2 cellular contexts compared by ENCODE assay signal in genomic region chr20:34190262-34190661, GRCh38.
TF ChIP-seq lines count a peak whose summit lies in the region.

No MANE protein-coding gene starts in this region.

TF ChIP-seq in HCT116, 20 proteins besides CTCF, POLR2A, EP300 and RAD21:
- no peak for TF ChIP-seq MAX (IDR thresholded peaks at IDR 0.05)
- no peak for TF ChIP-seq SIN3A (IDR thresholded peaks at IDR 0.05; ENCODE audit: low read depth)
- no peak for TF ChIP-seq EZH2 (IDR thresholded peaks at IDR 0.05)
- TF ChIP-seq ZNF274 (IDR thresholded peaks at IDR 0.05; ENCODE audit: low read depth, low read length) = no peak
- TF ChIP-seq EGR1 (IDR thresholded peaks at IDR 0.05; ENCODE audit: low read depth) = no peak

TF ChIP-seq in SK-N-SH, 30 proteins besides CTCF, POLR2A, EP300 and RAD21:
- no peak for TF ChIP-seq MAX (IDR thresholded peaks at IDR 0.05; ENCODE audit: low read depth)
- TF ChIP-seq ZBTB33 (IDR thresholded peaks at IDR 0.05; ENCODE audit: borderline replicate concordance, low read depth) = no peak
- TF ChIP-seq SMC3 (IDR thresholded peaks at IDR 0.05; ENCODE audit: low read depth, low read length) = no peak
- TF ChIP-seq USF1 (IDR thresholded peaks at IDR 0.05; ENCODE audit: borderline replicate concordance, low read depth) = no peak
- TF ChIP-seq MXI1 (IDR thresholded peaks at IDR 0.05; ENCODE audit: low read depth, low read length) = no peak
